In the genomic region with DNA sequence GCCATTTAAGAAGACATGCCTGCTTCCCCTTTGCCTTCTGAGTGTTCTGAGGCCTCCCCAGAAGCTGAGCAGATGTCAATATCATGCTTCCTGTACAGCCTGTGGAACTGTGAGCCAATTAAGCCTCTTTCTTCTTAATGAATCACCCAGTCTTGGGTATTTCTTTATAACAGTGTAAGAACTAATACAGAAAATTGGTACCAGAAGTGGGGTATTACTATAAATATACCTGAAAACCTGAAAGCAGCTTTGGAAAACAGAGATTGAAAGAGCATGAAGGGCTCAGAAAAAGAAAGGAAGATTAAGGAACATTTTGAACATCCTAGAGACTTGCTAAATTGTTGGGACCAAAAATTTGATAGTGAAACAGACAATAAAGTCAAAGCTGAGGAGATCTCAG, we compare ENCODE assay signal across 31 cellular contexts. TPM values are rescaled to one million over a fixed set of nuclear protein-coding genes. Genes with fewer than 3 reads are reported as not detected.
"Had no signal": no experiment of that assay in that cellular context is flagged by ENCODE, and none has a peak within 500 bp of the region (broad histone marks: within the 10 kb centered on the region; RNA-seq: fewer than 3 reads in every experiment).

No MANE protein-coding gene starts in this region.

- H3K27ac ChIP-seq: colonic mucosa, epithelial cell of prostate, esophagus squamous epithelium, gastrocnemius medialis, heart right ventricle, left lung, lower lobe of right lung had no signal

- H3K36me3 Mint-ChIP-seq: mesothelial cell of epicardium had no signal

- H3K4me3 ChIP-seq: colonic mucosa, esophagus squamous epithelium, gastrocnemius medialis, heart right ventricle, left lung, lower lobe of right lung, mucosa of descending colon had no signal

- H3K9me3 ChIP-seq: colonic mucosa had no signal

- H3K27me3 ChIP-seq: colonic mucosa, esophagus squamous epithelium, gastrocnemius medialis, heart right ventricle, left lung had no signal

- H3K4me1 Mint-ChIP-seq: endodermal cell, mesothelial cell of epicardium, naive B cell had no signal

- H3K4me3 Mint-ChIP-seq: dendritic cell treated with granulocyte-macrophage colony-stimulating factor and Interleukin-4, amounts not matched to agents 40 ng/mL and 50 ng/mL, for 4 days; effector memory CD8-positive, alpha-beta T cell; endodermal cell; mesothelial cell of epicardium; naive B cell; naive thymus-derived CD8-positive, alpha-beta T cell had no signal

- H3K36me3 ChIP-seq: colonic mucosa, esophagus squamous epithelium, gastrocnemius medialis, heart right ventricle, left lung, lower lobe of right lung had no signal

- H3K4me1 ChIP-seq: colonic mucosa, esophagus squamous epithelium, gastrocnemius medialis, heart right ventricle, left lung, lower lobe of right lung had no signal

- H3K27ac Mint-ChIP-seq: dendritic cell treated with granulocyte-macrophage colony-stimulating factor and Interleukin-4, amounts not matched to agents 40 ng/mL and 50 ng/mL, for 4 days; effector memory CD8-positive, alpha-beta T cell; endodermal cell; mesothelial cell of epicardium; naive B cell; naive thymus-derived CD8-positive, alpha-beta T cell had no signal

- DNase-seq: colonic mucosa; cortex of kidney; effector CD8-positive, alpha-beta T cell; effector memory CD8-positive, alpha-beta T cell; endodermal cell; erythroblast; esophagus squamous epithelium; foreskin fibroblast; foreskin melanocyte; gastrocnemius medialis; glutamatergic neuron; head of caudate nucleus; heart right ventricle; hippocampal formation; left cardiac atrium; left lung; left ventricle myocardium superior; lower lobe of right lung; mesenchymal stem cell; mucosa of descending colon; naive B cell; naive thymus-derived CD8-positive, alpha-beta T cell had no signal

- FAIRE-seq: endometrium, endothelial cell of umbilical vein, islet of Langerhans, keratinocyte had no signal

- ATAC-seq: effector memory CD8-positive, alpha-beta T cell; esophagus mucosa; gastrocnemius medialis; heart right ventricle; left cardiac atrium; left lung; left ventricle myocardium superior; lower lobe of right lung; mucosa of descending colon; naive thymus-derived CD8-positive, alpha-beta T cell had no signal

RNA-seq across cellular contexts. Expression of gene RNF32, which starts 12.0 kb away (rescaled TPM):
- total RNA-seq: endothelial cell of umbilical vein, left ventricle myocardium superior, mesenteric fat pad had no signal
